Comparison of ENCODE assay signal across 12 cellular contexts in the genomic region with DNA sequence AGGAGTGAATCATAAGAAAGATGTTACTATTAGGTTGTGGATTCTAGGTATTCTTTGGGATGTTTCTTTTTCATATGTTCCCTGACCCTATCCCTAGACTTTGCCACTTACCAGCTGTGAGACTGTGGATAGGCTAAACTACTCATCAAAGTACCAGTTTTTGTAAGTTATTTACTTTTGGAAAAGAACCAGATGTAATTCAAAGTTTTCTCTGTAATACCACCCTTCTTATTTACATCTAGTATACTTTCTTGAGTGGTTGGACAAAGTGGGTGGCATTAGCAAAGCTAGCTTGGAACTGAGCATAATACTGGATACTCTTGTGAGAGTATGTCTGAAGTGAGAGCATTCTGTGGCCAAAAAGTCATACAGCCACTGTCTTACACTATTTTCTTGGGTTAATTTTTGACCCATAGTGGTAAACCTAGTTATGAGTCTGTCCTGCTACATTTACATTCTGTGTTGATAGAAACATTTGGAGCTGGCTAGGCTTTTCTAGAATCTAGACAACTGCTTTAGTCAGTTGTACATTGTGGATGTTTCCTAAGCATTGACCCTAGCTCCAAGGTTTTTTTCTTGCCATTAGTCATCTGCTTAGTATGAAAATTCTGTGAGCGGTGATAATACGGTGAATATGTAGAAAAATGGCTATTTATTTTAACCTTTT. TPM values are rescaled to one million over a fixed set of nuclear protein-coding genes. Genes with fewer than 3 reads are reported as not detected.
DNase-seq lines count a peak whose midpoint lies in the region; ATAC-seq and TF ChIP-seq lines count a peak whose summit lies in the region.
"Had no signal": no experiment of that assay in that cellular context is flagged by ENCODE, and none has a peak within 500 bp of the region (broad histone marks: within the 10 kb centered on the region; RNA-seq: fewer than 3 reads in every experiment).

No MANE protein-coding gene starts in this region.

- H4K5ac ChIP-seq in mesendoderm (ENCODE audit: low read length), result no peak overlapping the region

- POLR2A ChIA-PET in HEK293T (lab: Yijun Ruan, JAX) (no interaction called here), T-cell (lab: Charles Lee) (interaction anchor here in 1 of 2 donors (0.6 kb wide), 1 partner anchor 32 kb away, joined by 5 read pairs; no protein-coding TSS in a partner anchor)

- no peak overlapping the region for H3K27ac Mint-ChIP-seq in T-cell

- H3K4ac ChIP-seq in mesendoderm (ENCODE audit: low read depth, low read length), result no peak overlapping the region

- DNase-seq in Caki2 (ENCODE audit: low read depth), result peak; percentile 53
- DNase-seq in glomerular visceral epithelial cell (ENCODE audit: extremely low spot score), result peak; percentile 69
- DNase-seq in HEK293T (ENCODE audit: extremely low spot score), result no peak
- DNase-seq in mesendoderm, result no peak
- DNase-seq in NCI-H526 treated with DMSO at 0.1 percent for 48 hours (lab: John Stamatoyannopoulos, UW), result no peak
- no peak for DNase-seq in T-cell
- DNase-seq: activated B cell treated with CpG ODN at 0.5 μM for 24 hours, DND-41, Karpas-422 had no signal

- peak; percentile 84 for ATAC-seq in GM21447 (IDR thresholded peaks at IDR 0.05; ENCODE audit: unreplicated experiment)
- peak; percentile 83 for ATAC-seq in HG03558 (IDR thresholded peaks at IDR 0.05; ENCODE audit: extremely low read depth, unreplicated experiment)
- ATAC-seq in T-cell (replicated peaks in 1 of 4), result no peak

- no peaks in the 10 kb centered on the region for H3K36me3 ChIP-seq in mesendoderm (ENCODE audit: control insufficient read depth, insufficient read depth, low read length)

- CTCF ChIA-PET in HEK293T (lab: Yijun Ruan, JAX), result no interaction called here
- CTCF ChIA-PET in T-cell (lab: Charles Lee), result interaction anchor here in 1 of 2 donors (0.5 to 0.6 kb wide), 2 partner anchors 18 to 100 kb away, joined by 3 to 6 read pairs; no protein-coding TSS in a partner anchor

- no peak overlapping the region for H3K18ac ChIP-seq in mesendoderm (ENCODE audit: low read length)

- no peak overlapping the region for H2BK5ac ChIP-seq in mesendoderm (ENCODE audit: low read length)

- no peak overlapping the region for H2BK15ac ChIP-seq in mesendoderm (replicated peaks; ENCODE audit: low read depth)

- no peak overlapping the region for H3K4me2 ChIP-seq in mesendoderm (ENCODE audit: low read length)

- H3K4me1 Mint-ChIP-seq in T-cell, result peaks cover 49 to 67% (median 62%) of the 10 kb centered on the region in 3 donors

- H2AK5ac ChIP-seq in mesendoderm (ENCODE audit: low read length), result no peak overlapping the region

- no peaks in the 10 kb centered on the region for H3K27me3 ChIP-seq in mesendoderm (ENCODE audit: insufficient read depth, low read length, poor library complexity)

- no peaks in the 10 kb centered on the region for H3K36me3 Mint-ChIP-seq in T-cell

- peaks cover 31% of the 10 kb centered on the region for H3K79me2 ChIP-seq in mesendoderm (ENCODE audit: control insufficient read depth, insufficient read depth, low read length)

- H3K56ac ChIP-seq in mesendoderm (ENCODE audit: low read length), result no peak overlapping the region

- no peak overlapping the region for H2BK120ac ChIP-seq in mesendoderm (ENCODE audit: low read depth, low read length)

- no peak overlapping the region for H3K4me3 ChIP-seq in mesendoderm (ENCODE audit: low read length)

- no peaks in the 10 kb centered on the region for H3K27me3 Mint-ChIP-seq in T-cell
- H3K27me3 Mint-ChIP-seq: activated B cell treated with CpG ODN at 0.5 μM for 24 hours had no signal

- H3K27ac ChIP-seq in mesendoderm (ENCODE audit: low read depth, low read length), result no peak overlapping the region

- no CpG with 5 or more reads among the region's 2 CpGs for WGBS in mesendoderm (ENCODE audit: extremely low coverage, insufficient coverage, low lambda C conversion rate)

- in situ Hi-C loops in Caki2 (cut with HindIII; ENCODE audit: low pct_unique_long_range_greater_than_20kb, low sequenced_read_pairs), result no loop called here

- H3K23ac ChIP-seq in mesendoderm (ENCODE audit: low read length), result no peak overlapping the region

- H3K4me3 Mint-ChIP-seq in T-cell, result peak overlapping the region in 1 of 3 donors; percentile 28
- H3K4me3 Mint-ChIP-seq: activated B cell treated with CpG ODN at 0.5 μM for 24 hours, neural crest cell had no signal

- no peak overlapping the region for H3K9ac ChIP-seq in mesendoderm (ENCODE audit: low read length)

- H3K4me1 ChIP-seq in mesendoderm (ENCODE audit: control insufficient read depth, low read depth, low read length), result no peaks in the 10 kb centered on the region

- H3K9me3 Mint-ChIP-seq in T-cell, result no peaks in the 10 kb centered on the region
- H3K9me3 Mint-ChIP-seq: activated B cell treated with CpG ODN at 0.5 μM for 24 hours had no signal

- H3K79me1 ChIP-seq in mesendoderm (ENCODE audit: low read length), result no peaks in the 10 kb centered on the region

- H4K8ac ChIP-seq in mesendoderm (ENCODE audit: low read depth, low read length), result no peak overlapping the region

TF ChIP-seq in HEK293T, 16 proteins besides CTCF, POLR2A, EP300 and RAD21:
- TF ChIP-seq, protein P1, sequence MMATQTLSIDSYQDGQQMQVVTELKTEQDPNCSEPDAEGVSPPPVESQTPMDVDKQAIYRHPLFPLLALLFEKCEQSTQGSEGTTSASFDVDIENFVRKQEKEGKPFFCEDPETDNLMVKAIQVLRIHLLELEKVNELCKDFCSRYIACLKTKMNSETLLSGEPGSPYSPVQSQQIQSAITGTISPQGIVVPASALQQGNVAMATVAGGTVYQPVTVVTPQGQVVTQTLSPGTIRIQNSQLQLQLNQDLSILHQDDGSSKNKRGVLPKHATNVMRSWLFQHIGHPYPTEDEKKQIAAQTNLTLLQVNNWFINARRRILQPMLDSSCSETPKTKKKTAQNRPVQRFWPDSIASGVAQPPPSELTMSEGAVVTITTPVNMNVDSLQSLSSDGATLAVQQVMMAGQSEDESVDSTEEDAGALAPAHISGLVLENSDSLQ (IDR thresholded peaks at IDR 0.05), result no peak
- no peak for TF ChIP-seq SUZ12 (IDR thresholded peaks at IDR 0.05)
- no peak for TF ChIP-seq TARDBP (IDR thresholded peaks at IDR 0.05)
- no peak for TF ChIP-seq NFRKB (IDR thresholded peaks at IDR 0.05)
- TF ChIP-seq ELF4 (IDR thresholded peaks at IDR 0.05), result no peak
- no peak for TF ChIP-seq FOXM1 (IDR thresholded peaks at IDR 0.05; ENCODE audit: borderline replicate concordance)
- TF ChIP-seq ZNF384 (IDR thresholded peaks at IDR 0.05), result no peak
- TF ChIP-seq FOXK2 (IDR thresholded peaks at IDR 0.05), result no peak

RNA-seq across cellular contexts. Expression of gene KDM6A, which starts 41.7 kb away (rescaled TPM):
- total RNA-seq in Caki2 (2014; rRNA removed; shearing (Covaris generic); ENCODE audit: low replicate concordance), result 5.1 and 7.2 TPM in 2 replicates
- 88.2 TPM for polyA plus RNA-seq in mesendoderm (2013, experiment 1 of 2)
- polyA plus RNA-seq in mesendoderm (2013, experiment 2 of 2), result 89.3 TPM
- total RNA-seq in T-cell, result 10 to 100 TPM; 37.1 to 97.3 (median 55.7) TPM

Comparison
In these comparisons a context has a peak if more than half of its experiments do, and no peak if none do; other contexts are left out.
1. DNase-seq: peak in Caki2 (single experiment) and glomerular visceral epithelial cell (single experiment); none in HEK293T (single experiment), mesendoderm (single experiment), NCI-H526 treated with DMSO at 0.1 percent for 48 hours (single experiment) and T-cell (0 of 34).
2. ATAC-seq: peak in GM21447 (single experiment) and HG03558 (single experiment); none in T-cell (0 of 4).